ENCODE assay signal across 18 cellular contexts in the genomic region with DNA sequence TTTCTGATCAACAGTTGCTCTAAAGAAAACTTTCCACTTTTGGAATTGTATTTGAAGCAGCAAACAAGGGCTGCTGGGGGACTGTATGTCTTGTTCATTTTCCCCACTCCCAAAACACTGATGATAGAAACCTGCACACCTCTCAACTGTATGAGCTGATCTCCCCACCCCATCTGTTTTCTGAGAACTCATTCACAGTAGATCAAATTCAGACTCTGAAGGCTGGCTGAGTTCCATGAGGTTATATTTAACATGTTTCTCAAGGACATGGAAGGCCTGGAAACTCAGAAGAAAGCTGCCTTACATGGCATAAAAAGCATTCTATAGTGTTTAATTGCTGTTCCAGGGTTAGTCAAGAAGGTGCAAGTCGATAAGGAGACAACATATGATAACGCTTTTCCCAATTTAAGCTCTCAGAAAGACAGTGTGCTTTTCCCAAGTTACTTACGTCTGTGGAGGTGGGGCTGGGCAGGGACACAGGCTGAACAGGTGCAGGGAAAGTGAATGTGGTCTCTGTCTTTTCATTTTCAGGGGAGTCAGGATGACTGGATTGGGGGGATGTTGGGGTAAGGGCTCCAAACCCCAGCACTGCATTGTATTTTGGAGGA. TPM values are rescaled to one million over a fixed set of nuclear protein-coding genes. Genes with fewer than 3 reads are reported as not detected.
DNase-seq lines count a peak whose midpoint lies in the region; ATAC-seq and TF ChIP-seq lines count a peak whose summit lies in the region.
"Had no signal": no experiment of that assay in that cellular context is flagged by ENCODE, and none has a peak within 500 bp of the region (broad histone marks: within the 10 kb centered on the region; RNA-seq: fewer than 3 reads in every experiment).

No MANE protein-coding gene starts in this region.

- H3K27me3 ChIP-seq in gastrocnemius medialis = no peaks in the 10 kb centered on the region
- H3K27me3 ChIP-seq in transverse colon = no peaks in the 10 kb centered on the region
- H3K27me3 ChIP-seq: BLaER1 treated with 17β-estradiol and CSF1 and Interleukin-3, amounts not matched to agents 10 nM and 100 nM had no signal

- no peaks in the 10 kb centered on the region for H3K27me3 Mint-ChIP-seq in stimulated activated naive CD8-positive, alpha-beta T cell treated with anti-CD3 and anti-CD28 coated beads, Interleukin-15, Interleukin-2, amounts not matched to agents 100 ng/mL and 50 ng/mL, for 24 hours
- H3K27me3 Mint-ChIP-seq in stimulated activated naive CD8-positive, alpha-beta T cell treated with anti-CD3 and anti-CD28 coated beads, Interleukin-15, amount 100 ng/mL, for 72 hours = no peaks in the 10 kb centered on the region
- H3K27me3 Mint-ChIP-seq in central memory CD8-positive, alpha-beta T cell = no peaks in the 10 kb centered on the region
- H3K27me3 Mint-ChIP-seq: CD8-positive, alpha-beta memory T cell had no signal

- in situ Hi-C loops in gastrocnemius medialis (cut with MboI; ENCODE audit: low sequenced_read_pairs in 4 of 4) = no loop called here
- in situ Hi-C loops in transverse colon (cut with MboI; ENCODE audit: low pct_ligation_motif_present in 1 of 4, low pct_unique_long_range_greater_than_20kb in 1 of 4, low sequenced_read_pairs in 3 of 4) = no loop called here

- peaks cover 0 to 51% of the 10 kb centered on the region in 2 donors for H3K36me3 ChIP-seq in gastrocnemius medialis
- peaks cover 0 to 35% (median 8%) of the 10 kb centered on the region in 4 donors for H3K36me3 ChIP-seq in transverse colon

- TF ChIP-seq CTCF in gastrocnemius medialis (IDR thresholded peaks at IDR 0.05 in 4 of 5, conservative IDR thresholded peaks at IDR 0.05 in 1 of 5) (no peak), transverse colon (IDR thresholded peaks at IDR 0.05) (no peak)

- no peak overlapping the region for H3K4me3 Mint-ChIP-seq in stimulated activated naive CD8-positive, alpha-beta T cell treated with anti-CD3 and anti-CD28 coated beads, Interleukin-15, Interleukin-2, amounts not matched to agents 100 ng/mL and 50 ng/mL, for 24 hours
- H3K4me3 Mint-ChIP-seq in stimulated activated naive CD8-positive, alpha-beta T cell treated with anti-CD3 and anti-CD28 coated beads, Interleukin-15, amount 100 ng/mL, for 72 hours = no peak overlapping the region
- no peak overlapping the region for H3K4me3 Mint-ChIP-seq in central memory CD8-positive, alpha-beta T cell
- H3K4me3 Mint-ChIP-seq: CD8-positive, alpha-beta memory T cell had no signal

- H3K4me3 ChIP-seq in gastrocnemius medialis = no peak overlapping the region
- no peak overlapping the region for H3K4me3 ChIP-seq in transverse colon
- H3K4me3 ChIP-seq: A549; BLaER1 treated with 17β-estradiol and CSF1 and Interleukin-3, amounts not matched to agents 10 nM and 100 nM had no signal

- H3K9me3 Mint-ChIP-seq in stimulated activated naive CD8-positive, alpha-beta T cell treated with anti-CD3 and anti-CD28 coated beads, Interleukin-15, Interleukin-2, amounts not matched to agents 100 ng/mL and 50 ng/mL, for 24 hours = no peaks in the 10 kb centered on the region
- H3K9me3 Mint-ChIP-seq in stimulated activated naive CD8-positive, alpha-beta T cell treated with anti-CD3 and anti-CD28 coated beads, Interleukin-15, amount 100 ng/mL, for 72 hours = no peaks in the 10 kb centered on the region
- H3K9me3 Mint-ChIP-seq in central memory CD8-positive, alpha-beta T cell = no peaks in the 10 kb centered on the region
- H3K9me3 Mint-ChIP-seq: CD8-positive, alpha-beta memory T cell had no signal

- H3K9me3 ChIP-seq in gastrocnemius medialis (no peaks in the 10 kb centered on the region), transverse colon (no peaks in the 10 kb centered on the region)
- H3K9me3 ChIP-seq: A549; BLaER1 treated with 17β-estradiol and CSF1 and Interleukin-3, amounts not matched to agents 10 nM and 100 nM had no signal

- TF ChIP-seq POLR2A in gastrocnemius medialis (IDR thresholded peaks at IDR 0.05) = no peak
- no peak for TF ChIP-seq POLR2A in transverse colon (IDR thresholded peaks at IDR 0.05)

- no peak for DNase-seq in stimulated activated naive CD8-positive, alpha-beta T cell treated with anti-CD3 and anti-CD28 coated beads, Interleukin-15, amount 100 ng/mL, for 72 hours
- no peak for DNase-seq in central memory CD8-positive, alpha-beta T cell (ENCODE audit: low spot score in 2 of 2)
- DNase-seq in gastrocnemius medialis (no peak), globus pallidus (ENCODE audit: low spot score) (no peak), H4 (ENCODE audit: low spot score) (no peak), transverse colon (no peak)
- DNase-seq: CD8-positive, alpha-beta memory T cell; MV-4-11; NCI-H1417; NCI-H187; NCI-H2107; NCI-H510A; NCI-H774; Right ventricle myocardium superior had no signal

- peaks cover 3% of the 10 kb centered on the region for H3K4me1 Mint-ChIP-seq in stimulated activated naive CD8-positive, alpha-beta T cell treated with anti-CD3 and anti-CD28 coated beads, Interleukin-15, Interleukin-2, amounts not matched to agents 100 ng/mL and 50 ng/mL, for 24 hours (ENCODE audit: low read depth)
- H3K4me1 Mint-ChIP-seq in stimulated activated naive CD8-positive, alpha-beta T cell treated with anti-CD3 and anti-CD28 coated beads, Interleukin-15, amount 100 ng/mL, for 72 hours = no peaks in the 10 kb centered on the region
- H3K4me1 Mint-ChIP-seq in central memory CD8-positive, alpha-beta T cell = no peaks in the 10 kb centered on the region
- H3K4me1 Mint-ChIP-seq: CD8-positive, alpha-beta memory T cell had no signal

- H3K4me1 ChIP-seq in gastrocnemius medialis = peaks cover 10 to 12% of the 10 kb centered on the region in 2 donors
- H3K4me1 ChIP-seq in transverse colon = no peaks in the 10 kb centered on the region
- H3K4me1 ChIP-seq: A549; BLaER1 treated with 17β-estradiol and CSF1 and Interleukin-3, amounts not matched to agents 10 nM and 100 nM had no signal

- H3K27ac Mint-ChIP-seq in stimulated activated naive CD8-positive, alpha-beta T cell treated with anti-CD3 and anti-CD28 coated beads, Interleukin-15, Interleukin-2, amounts not matched to agents 100 ng/mL and 50 ng/mL, for 24 hours = peak overlapping the region; percentile 1
- H3K27ac Mint-ChIP-seq in stimulated activated naive CD8-positive, alpha-beta T cell treated with anti-CD3 and anti-CD28 coated beads, Interleukin-15, amount 100 ng/mL, for 72 hours = no peak overlapping the region
- H3K27ac Mint-ChIP-seq in central memory CD8-positive, alpha-beta T cell (ENCODE audit: low read depth) = peak overlapping the region; percentile 61

- WGBS in transverse colon (ENCODE audit: low coverage in 1 of 2), 2 donors = 67 to 92% methylated on average over 1 to 3 of the region's 3 CpGs

- peaks cover 40% of the 10 kb centered on the region for H3K36me3 Mint-ChIP-seq in stimulated activated naive CD8-positive, alpha-beta T cell treated with anti-CD3 and anti-CD28 coated beads, Interleukin-15, Interleukin-2, amounts not matched to agents 100 ng/mL and 50 ng/mL, for 24 hours (ENCODE audit: low read depth)
- peaks cover 59% of the 10 kb centered on the region for H3K36me3 Mint-ChIP-seq in central memory CD8-positive, alpha-beta T cell (ENCODE audit: insufficient read depth)

- ATAC-seq in stimulated activated naive CD8-positive, alpha-beta T cell treated with anti-CD3 and anti-CD28 coated beads, Interleukin-15, amount 100 ng/mL, for 72 hours = no peak
- ATAC-seq in central memory CD8-positive, alpha-beta T cell (replicated peaks; ENCODE audit: extremely low read depth, poor library complexity, severe bottlenecking) = no peak
- ATAC-seq in gastrocnemius medialis = peak; percentile 52 to 66
- ATAC-seq: A549 had no signal

- intact Hi-C loops in gastrocnemius medialis (cut with DNase I; ENCODE audit: low total_unique reads) = no loop called here
- intact Hi-C loops in transverse colon (cut with DNase I; ENCODE audit: low total_unique reads) = no loop called here

- H3K27ac ChIP-seq in gastrocnemius medialis (peak overlapping the region in 3 of 4 donors; percentile 9 to 46 (median 39)), transverse colon (no peak overlapping the region)
- H3K27ac ChIP-seq: A549; BLaER1 treated with 17β-estradiol and CSF1 and Interleukin-3, amounts not matched to agents 10 nM and 100 nM; KMS-11 had no signal

- no peak for TF ChIP-seq EP300 in transverse colon (IDR thresholded peaks at IDR 0.05; ENCODE audit: low read depth)

RNA-seq across cellular contexts. Expression of gene LARGE2, which starts 23.0 kb away (rescaled TPM):
- total RNA-seq in gastrocnemius medialis (not detected), transverse colon (1 to 10 TPM in 1 of 4 donors, under 1 TPM in 2, not detected in 1; 0.55 to 1.3 (median 0.60) TPM)
- total RNA-seq in H4 (2014; rRNA removed; shearing (Covaris generic)) = not detected in 2 replicates
- total RNA-seq: Right ventricle myocardium superior had no signal

RNA-seq across cellular contexts. Expression of gene PEX16, which starts 27.8 kb away (rescaled TPM):
- 10 to 100 TPM; 18.5 to 27.2 (median 20.5) TPM for total RNA-seq in gastrocnemius medialis
- total RNA-seq in H4 (2014; rRNA removed; shearing (Covaris generic)) = 31.4 and 43.0 TPM in 2 replicates
- 100 to 1,000 TPM in 1 of 4 donors, 10 to 100 TPM in 3; 31.3 to 111 (median 51.9) TPM for total RNA-seq in transverse colon

RNA-seq across cellular contexts. Expression of gene FREY1, which starts 38.4 kb away (rescaled TPM):
- total RNA-seq in gastrocnemius medialis (not detected), transverse colon (1 to 10 TPM in 1 of 4 donors, under 1 TPM in 1, not detected in 2; 0.82 to 2.7 TPM)
- total RNA-seq in H4 (2014; rRNA removed; shearing (Covaris generic)) = 0.51 TPM in 1 of 2 replicates, not detected in the other
- total RNA-seq: Right ventricle myocardium superior had no signal

Comparison
In these comparisons a context has a peak if more than half of its experiments do, and no peak if none do; other contexts are left out.
1. H3K27ac Mint-ChIP-seq: peak in stimulated activated naive CD8-positive, alpha-beta T cell treated with anti-CD3 and anti-CD28 coated beads, Interleukin-15, Interleukin-2, amounts not matched to agents 100 ng/mL and 50 ng/mL, for 24 hours (single experiment) and central memory CD8-positive, alpha-beta T cell (single experiment); none in stimulated activated naive CD8-positive, alpha-beta T cell treated with anti-CD3 and anti-CD28 coated beads, Interleukin-15, amount 100 ng/mL, for 72 hours (0 of 2).
2. ATAC-seq: peak in gastrocnemius medialis (2 of 2); none in stimulated activated naive CD8-positive, alpha-beta T cell treated with anti-CD3 and anti-CD28 coated beads, Interleukin-15, amount 100 ng/mL, for 72 hours (single experiment) and central memory CD8-positive, alpha-beta T cell (single experiment).
3. H3K27ac ChIP-seq: peak in gastrocnemius medialis (3 of 4); none in transverse colon (0 of 4).